ENCODE assay signal across 1 cellular context in the genomic region with DNA sequence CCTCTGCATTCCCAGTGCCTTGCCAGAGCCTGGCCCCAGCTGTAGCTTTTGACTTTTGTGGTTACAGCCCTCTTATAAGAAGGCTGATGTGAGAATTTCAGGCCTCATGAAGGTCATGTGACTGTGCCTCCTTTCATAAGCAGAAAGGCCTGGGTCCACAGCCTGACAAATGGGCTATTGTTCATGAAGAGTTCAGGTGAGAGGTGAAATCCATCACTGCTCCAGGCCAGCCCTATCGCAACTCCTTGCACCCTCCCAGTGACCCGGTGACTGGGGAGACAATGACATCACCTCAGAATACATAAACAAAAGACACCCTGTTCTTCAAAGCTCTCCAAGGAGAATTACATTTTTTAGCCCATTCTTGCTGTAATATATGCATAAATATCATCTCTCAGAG.
TF ChIP-seq lines count a peak whose summit lies in the region.

No MANE protein-coding gene starts in this region.

TF ChIP-seq in GM23338, 12 proteins besides CTCF, POLR2A, EP300 and RAD21 (continued from another document):
- TF ChIP-seq, protein P1, sequence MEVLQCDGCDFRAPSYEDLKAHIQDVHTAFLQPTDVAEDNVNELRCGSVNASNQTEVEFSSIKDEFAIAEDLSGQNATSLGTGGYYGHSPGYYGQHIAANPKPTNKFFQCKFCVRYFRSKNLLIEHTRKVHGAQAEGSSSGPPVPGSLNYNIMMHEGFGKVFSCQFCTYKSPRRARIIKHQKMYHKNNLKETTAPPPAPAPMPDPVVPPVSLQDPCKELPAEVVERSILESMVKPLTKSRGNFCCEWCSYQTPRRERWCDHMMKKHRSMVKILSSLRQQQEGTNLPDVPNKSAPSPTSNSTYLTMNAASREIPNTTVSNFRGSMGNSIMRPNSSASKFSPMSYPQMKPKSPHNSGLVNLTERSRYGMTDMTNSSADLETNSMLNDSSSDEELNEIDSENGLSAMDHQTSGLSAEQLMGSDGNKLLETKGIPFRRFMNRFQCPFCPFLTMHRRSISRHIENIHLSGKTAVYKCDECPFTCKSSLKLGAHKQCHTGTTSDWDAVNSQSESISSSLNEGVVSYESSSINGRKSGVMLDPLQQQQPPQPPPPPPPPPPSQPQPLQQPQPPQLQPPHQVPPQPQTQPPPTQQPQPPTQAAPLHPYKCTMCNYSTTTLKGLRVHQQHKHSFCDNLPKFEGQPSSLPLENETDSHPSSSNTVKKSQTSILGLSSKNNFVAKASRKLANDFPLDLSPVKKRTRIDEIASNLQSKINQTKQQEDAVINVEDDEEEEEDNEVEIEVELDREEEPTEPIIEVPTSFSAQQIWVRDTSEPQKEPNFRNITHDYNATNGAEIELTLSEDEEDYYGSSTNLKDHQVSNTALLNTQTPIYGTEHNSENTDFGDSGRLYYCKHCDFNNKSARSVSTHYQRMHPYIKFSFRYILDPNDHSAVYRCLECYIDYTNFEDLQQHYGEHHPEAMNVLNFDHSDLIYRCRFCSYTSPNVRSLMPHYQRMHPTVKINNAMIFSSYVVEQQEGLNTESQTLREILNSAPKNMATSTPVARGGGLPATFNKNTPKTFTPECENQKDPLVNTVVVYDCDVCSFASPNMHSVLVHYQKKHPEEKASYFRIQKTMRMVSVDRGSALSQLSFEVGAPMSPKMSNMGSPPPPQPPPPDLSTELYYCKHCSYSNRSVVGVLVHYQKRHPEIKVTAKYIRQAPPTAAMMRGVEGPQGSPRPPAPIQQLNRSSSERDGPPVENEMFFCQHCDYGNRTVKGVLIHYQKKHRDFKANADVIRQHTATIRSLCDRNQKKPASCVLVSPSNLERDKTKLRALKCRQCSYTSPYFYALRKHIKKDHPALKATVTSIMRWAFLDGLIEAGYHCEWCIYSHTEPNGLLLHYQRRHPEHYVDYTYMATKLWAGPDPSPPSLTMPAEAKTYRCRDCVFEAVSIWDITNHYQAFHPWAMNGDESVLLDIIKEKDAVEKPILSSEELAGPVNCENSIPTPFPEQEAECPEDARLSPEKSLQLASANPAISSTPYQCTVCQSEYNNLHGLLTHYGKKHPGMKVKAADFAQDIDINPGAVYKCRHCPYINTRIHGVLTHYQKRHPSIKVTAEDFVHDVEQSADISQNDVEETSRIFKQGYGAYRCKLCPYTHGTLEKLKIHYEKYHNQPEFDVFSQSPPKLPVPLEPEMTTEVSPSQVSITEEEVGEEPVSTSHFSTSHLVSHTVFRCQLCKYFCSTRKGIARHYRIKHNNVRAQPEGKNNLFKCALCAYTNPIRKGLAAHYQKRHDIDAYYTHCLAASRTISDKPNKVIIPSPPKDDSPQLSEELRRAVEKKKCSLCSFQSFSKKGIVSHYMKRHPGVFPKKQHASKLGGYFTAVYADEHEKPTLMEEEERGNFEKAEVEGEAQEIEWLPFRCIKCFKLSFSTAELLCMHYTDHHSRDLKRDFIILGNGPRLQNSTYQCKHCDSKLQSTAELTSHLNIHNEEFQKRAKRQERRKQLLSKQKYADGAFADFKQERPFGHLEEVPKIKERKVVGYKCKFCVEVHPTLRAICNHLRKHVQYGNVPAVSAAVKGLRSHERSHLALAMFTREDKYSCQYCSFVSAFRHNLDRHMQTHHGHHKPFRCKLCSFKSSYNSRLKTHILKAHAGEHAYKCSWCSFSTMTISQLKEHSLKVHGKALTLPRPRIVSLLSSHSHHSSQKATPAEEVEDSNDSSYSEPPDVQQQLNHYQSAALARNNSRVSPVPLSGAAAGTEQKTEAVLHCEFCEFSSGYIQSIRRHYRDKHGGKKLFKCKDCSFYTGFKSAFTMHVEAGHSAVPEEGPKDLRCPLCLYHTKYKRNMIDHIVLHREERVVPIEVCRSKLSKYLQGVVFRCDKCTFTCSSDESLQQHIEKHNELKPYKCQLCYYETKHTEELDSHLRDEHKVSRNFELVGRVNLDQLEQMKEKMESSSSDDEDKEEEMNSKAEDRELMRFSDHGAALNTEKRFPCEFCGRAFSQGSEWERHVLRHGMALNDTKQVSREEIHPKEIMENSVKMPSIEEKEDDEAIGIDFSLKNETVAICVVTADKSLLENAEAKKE (CRISPR knock-in tag; IDR thresholded peaks at IDR 0.05): no peak
- TF ChIP-seq, protein P2, sequence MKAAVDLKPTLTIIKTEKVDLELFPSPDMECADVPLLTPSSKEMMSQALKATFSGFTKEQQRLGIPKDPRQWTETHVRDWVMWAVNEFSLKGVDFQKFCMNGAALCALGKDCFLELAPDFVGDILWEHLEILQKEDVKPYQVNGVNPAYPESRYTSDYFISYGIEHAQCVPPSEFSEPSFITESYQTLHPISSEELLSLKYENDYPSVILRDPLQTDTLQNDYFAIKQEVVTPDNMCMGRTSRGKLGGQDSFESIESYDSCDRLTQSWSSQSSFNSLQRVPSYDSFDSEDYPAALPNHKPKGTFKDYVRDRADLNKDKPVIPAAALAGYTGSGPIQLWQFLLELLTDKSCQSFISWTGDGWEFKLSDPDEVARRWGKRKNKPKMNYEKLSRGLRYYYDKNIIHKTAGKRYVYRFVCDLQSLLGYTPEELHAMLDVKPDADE (IDR thresholded peaks at IDR 0.05): no peak
- TF ChIP-seq ZNF114 (CRISPR knock-in tag; IDR thresholded peaks at IDR 0.05) (no peak), NANOG (IDR thresholded peaks at IDR 0.05; ENCODE audit: borderline replicate concordance) (no peak)
TF ChIP-seq in GM23338: peak in this region for 0.
